ENCODE assay signal across 8 cellular contexts in the genomic region with DNA sequence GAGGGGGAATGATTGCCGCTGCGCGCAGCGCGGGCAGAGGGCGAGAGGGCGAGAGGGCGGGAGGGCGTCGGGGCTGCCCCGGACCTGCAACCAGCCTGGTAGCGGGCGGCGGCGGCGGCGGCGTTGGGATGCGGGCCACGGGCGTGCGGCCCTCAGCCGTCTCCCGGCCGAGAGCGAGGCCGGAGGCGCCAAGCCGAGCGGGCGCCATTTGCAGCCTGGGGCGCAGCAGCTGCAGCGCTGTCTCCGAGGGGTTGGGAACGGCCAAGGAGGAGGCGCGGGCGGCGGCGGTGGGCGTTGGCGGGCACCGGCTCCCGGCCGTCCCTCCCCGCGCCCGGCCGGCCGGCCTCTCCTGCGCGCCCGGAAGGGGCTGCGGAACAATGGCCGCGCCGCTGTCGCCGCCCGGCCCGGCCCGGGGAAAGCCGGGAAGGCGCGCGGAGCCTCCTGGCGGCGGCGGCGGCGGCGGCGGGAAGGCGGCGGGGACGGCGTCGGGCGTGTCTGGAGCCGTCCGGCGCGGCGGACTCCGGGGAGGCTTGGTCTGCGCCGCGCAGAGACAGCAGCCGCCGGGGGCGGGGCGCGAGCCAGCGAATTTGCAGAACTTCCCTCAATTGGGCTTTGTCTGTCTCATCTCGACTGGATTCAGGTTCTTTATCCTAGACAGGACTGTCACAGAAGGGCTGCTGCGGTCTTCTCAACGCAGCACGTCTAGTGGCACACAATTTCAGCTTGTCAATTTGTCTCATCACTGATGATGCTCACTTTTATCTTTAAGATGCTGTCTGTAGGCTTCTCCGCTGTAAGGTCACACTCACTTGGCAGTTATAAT. TPM values are rescaled to one million over a fixed set of nuclear protein-coding genes. Genes with fewer than 3 reads are reported as not detected.
DNase-seq lines count a peak whose midpoint lies in the region; ATAC-seq and TF ChIP-seq lines count a peak whose summit lies in the region.

No MANE protein-coding gene starts in this region.

- no peak overlapping the region for H2AK9ac ChIP-seq in IMR-90 (replicated peaks; ENCODE audit: low read depth, low read length, poor library complexity)

- H3K14ac ChIP-seq in IMR-90 (replicated peaks; ENCODE audit: low read depth, low read length), result peak overlapping the region; percentile 96

- 0 out of 2 replicates have a peak overlapping the region, but pooled peaks have one; percentile 1 for H2BK20ac ChIP-seq in IMR-90 (ENCODE audit: low read depth, low read length)

- H3K4me3 ChIP-seq in IMR-90 (ENCODE audit: insufficient read depth, low read depth, low read length) (peak overlapping the region; percentile 66), astrocyte of the cerebellum (ENCODE audit: low read depth, low read length) (peak overlapping the region; percentile 47)

- CTCF ChIA-PET in IMR-90 (lab: Yijun Ruan, JAX), result no interaction called here

- no peak overlapping the region; the same call in 1 of the 2 replicates for H4K91ac ChIP-seq in IMR-90 (ENCODE audit: insufficient read depth, low read depth, low read length)

- H3K9me3 Mint-ChIP-seq in activated CD4-positive, alpha-beta T cell treated with anti-CD3 and anti-CD28 coated beads, Interleukin-2, amount 10 ng/mL, durations not matched to agents 24 days and 14 days, result no peaks in the 10 kb centered on the region
- no peaks in the 10 kb centered on the region for H3K9me3 Mint-ChIP-seq in progenitor cell of endocrine pancreas (ENCODE audit: low read depth)

- peak overlapping the region; percentile 84 for H3K4me3 Mint-ChIP-seq in activated CD4-positive, alpha-beta T cell treated with anti-CD3 and anti-CD28 coated beads, Interleukin-2, amount 10 ng/mL, durations not matched to agents 24 days and 14 days
- peak overlapping the region; percentile 84 for H3K4me3 Mint-ChIP-seq in progenitor cell of endocrine pancreas (ENCODE audit: low read depth)

- no peaks in the 10 kb centered on the region for H3K4me1 Mint-ChIP-seq in activated CD4-positive, alpha-beta T cell treated with anti-CD3 and anti-CD28 coated beads, Interleukin-2, amount 10 ng/mL, durations not matched to agents 24 days and 14 days
- H3K4me1 Mint-ChIP-seq in progenitor cell of endocrine pancreas (ENCODE audit: low read depth), result peaks cover 13% of the 10 kb centered on the region

- H3K4me1 ChIP-seq in IMR-90 (ENCODE audit: control insufficient read depth, insufficient read depth, low read length), result no peaks in the 10 kb centered on the region

- BruUV-seq in IMR-90 (replicated peaks; lab: Mats Ljungman, UMichigan), result no TSS peak

- H4K5ac ChIP-seq in IMR-90 (ENCODE audit: low read depth, low read length), result peak overlapping the region; percentile 38

- in situ Hi-C loops in IMR-90 (cut with MboI; ENCODE audit: low sequenced_read_pairs) (no loop called here), astrocyte of the cerebellum (cut with HindIII; ENCODE audit: low sequenced_read_pairs) (no loop called here)

- peak overlapping the region; percentile 90 for H3K23ac ChIP-seq in IMR-90 (ENCODE audit: low read depth, low read length)

- dilution Hi-C loops in IMR-90 (cut with HindIII; ENCODE audit: low sequenced_read_pairs, unreplicated experiment), result no loop called here

- DNase-seq in activated CD4-positive, alpha-beta T cell treated with anti-CD3 and anti-CD28 coated beads, Interleukin-2, amount 10 ng/mL, durations not matched to agents 24 days and 14 days, result peak; percentile 76
- no peak for DNase-seq in activated CD4-positive, alpha-beta T cell treated with anti-CD3 and anti-CD28 coated beads, Interleukin-2, amount 50 U/mL, for 4 hours
- DNase-seq in IMR-90 (peak; percentile 49), astrocyte of the cerebellum (ENCODE audit: low read depth) (no peak), hepatic stellate cell (ENCODE audit: low spot score) (peak; percentile 73), progenitor cell of endocrine pancreas (ENCODE audit: low spot score, unreplicated experiment) (peak; percentile 43)

- no peak for TF ChIP-seq POLR2A in IMR-90 (IDR thresholded peaks at IDR 0.05; ENCODE audit: low read depth, low read length)

- H4K8ac ChIP-seq in IMR-90 (ENCODE audit: low read depth in 2 of 2, low read length in 2 of 2), result peak overlapping the region; percentile 52 to 89

- no peaks in the 10 kb centered on the region for H3K27me3 ChIP-seq in IMR-90 (ENCODE audit: control insufficient read depth, insufficient read depth, low read length)

- 1% methylated on average over 21 of the region's 99 CpGs; no CpG with 5 or more reads in 1 of the 2 experiments for WGBS in IMR-90 (ENCODE audit: extremely low coverage in 2 of 2, insufficient read length in 1 of 2), 2 experiments

- no peak for TF ChIP-seq RAD21 in IMR-90 (IDR thresholded peaks at IDR 0.05; ENCODE audit: low read length)

- no peaks in the 10 kb centered on the region for H3K79me1 ChIP-seq in IMR-90 (ENCODE audit: low read depth in 1 of 2, low read length in 2 of 2)

- H3K27ac Mint-ChIP-seq in activated CD4-positive, alpha-beta T cell treated with anti-CD3 and anti-CD28 coated beads, Interleukin-2, amount 10 ng/mL, durations not matched to agents 24 days and 14 days, result no peak overlapping the region
- H3K27ac Mint-ChIP-seq in progenitor cell of endocrine pancreas, result peak overlapping the region; percentile 77

- TF ChIP-seq CTCF in IMR-90 (conservative IDR thresholded peaks at IDR 0.05; ENCODE audit: low read depth, low read length) (no peak; the same call in 1 of the 2 replicates), astrocyte of the cerebellum (IDR thresholded peaks at IDR 0.05; ENCODE audit: low read depth, low read length, missing control alignments) (no peak), progenitor cell of endocrine pancreas (IDR thresholded peaks at IDR 0.05; ENCODE audit: unreplicated experiment) (no peak)

- no peak overlapping the region for H2BK15ac ChIP-seq in IMR-90 (ENCODE audit: low read depth, low read length)

- no peaks in the 10 kb centered on the region; the same call in 1 of the 2 replicates for H4K20me1 ChIP-seq in IMR-90 (ENCODE audit: insufficient read depth, low read length)

- no peaks in the 10 kb centered on the region for H3K9me1 ChIP-seq in IMR-90 (ENCODE audit: insufficient read depth, low read length)

- H3K36me3 Mint-ChIP-seq in activated CD4-positive, alpha-beta T cell treated with anti-CD3 and anti-CD28 coated beads, Interleukin-2, amount 10 ng/mL, durations not matched to agents 24 days and 14 days (ENCODE audit: low read depth), result no peaks in the 10 kb centered on the region
- H3K36me3 Mint-ChIP-seq in progenitor cell of endocrine pancreas (ENCODE audit: insufficient read depth), result no peaks in the 10 kb centered on the region

- peak overlapping the region; percentile 36 for H3K27ac ChIP-seq in IMR-90 (ENCODE audit: insufficient read depth, low read length)

- peak overlapping the region; percentile 93 for H2AFZ ChIP-seq in IMR-90 (replicated peaks; ENCODE audit: low read length, poor library complexity)

- H3K4me2 ChIP-seq in IMR-90 (ENCODE audit: low read depth, low read length), result peak overlapping the region; percentile 77

- ATAC-seq in IMR-90 (ENCODE audit: low read depth), result peak; percentile 96
- no peak for ATAC-seq in HG03460 (IDR thresholded peaks at IDR 0.05; ENCODE audit: unreplicated experiment)

- H3K27me3 Mint-ChIP-seq in activated CD4-positive, alpha-beta T cell treated with anti-CD3 and anti-CD28 coated beads, Interleukin-2, amount 10 ng/mL, durations not matched to agents 24 days and 14 days, result peaks cover 46% of the 10 kb centered on the region
- no peaks in the 10 kb centered on the region for H3K27me3 Mint-ChIP-seq in progenitor cell of endocrine pancreas

- H2AK5ac ChIP-seq in IMR-90 (ENCODE audit: low read depth, low read length), result 0 out of 2 replicates have a peak overlapping the region, but pooled peaks have one; percentile 43

- intact Hi-C loops in activated CD4-positive, alpha-beta T cell treated with anti-CD3 and anti-CD28 coated beads, Interleukin-2, amount 10 ng/mL, durations not matched to agents 24 days and 14 days (cut with micrococcal nuclease), result no loop called here
- intact Hi-C loops in IMR-90 (cut with micrococcal nuclease), result no loop called here

- H3K18ac ChIP-seq in IMR-90 (ENCODE audit: low read depth, low read length), result peak overlapping the region; percentile 8; the same call in 1 of the 2 replicates

- H2BK120ac ChIP-seq in IMR-90 (ENCODE audit: low read depth, low read length), result peak overlapping the region; percentile 36

- H3K9ac ChIP-seq in IMR-90 (ENCODE audit: low read depth, low read length), result peak overlapping the region; percentile 55

- H3K56ac ChIP-seq in IMR-90 (ENCODE audit: extremely low read depth, insufficient read depth, low read length), result 0 out of 2 replicates have a peak overlapping the region, but pooled peaks have one; percentile 34

- no peaks in the 10 kb centered on the region for H3K36me3 ChIP-seq in IMR-90 (ENCODE audit: control insufficient read depth, insufficient read depth, low read length)

- POLR2A ChIA-PET in IMR-90 (lab: Charles Lee; ENCODE audit: unreplicated experiment), result no interaction called here

- peak overlapping the region; percentile 20 for H2BK5ac ChIP-seq in IMR-90 (ENCODE audit: low read depth, low read length, poor library complexity, severe bottlenecking)

- H3K9me3 ChIP-seq in IMR-90 (ENCODE audit: control insufficient read depth, insufficient read depth, low read length), result no peaks in the 10 kb centered on the region

- peak overlapping the region; percentile 56 for H3K4ac ChIP-seq in IMR-90 (ENCODE audit: low read depth, low read length)

TF ChIP-seq in IMR-90, 13 proteins besides CTCF, POLR2A, EP300 and RAD21 (continues in another document):
- TF ChIP-seq BHLHE40 (IDR thresholded peaks at IDR 0.05; ENCODE audit: low read depth, low read length), result no peak
- no peak for TF ChIP-seq CEBPB (IDR thresholded peaks at IDR 0.05; ENCODE audit: low read depth, low read length)

TF ChIP-seq in PFSK-1, 5 proteins besides CTCF, POLR2A, EP300 and RAD21 (continues in another document):
- no peak; the same call in 1 of the 2 replicates for TF ChIP-seq TAF1 (IDR thresholded peaks at IDR 0.05; ENCODE audit: borderline replicate concordance, insufficient read depth, low read length)

RNA-seq across cellular contexts. Expression of a gene that starts 35.7 kb away (rescaled TPM):
- not detected in 2 replicates for total RNA-seq in activated CD4-positive, alpha-beta T cell treated with anti-CD3 and anti-CD28 coated beads, Interleukin-2, amount 10 ng/mL, durations not matched to agents 24 days and 14 days
- total RNA-seq in IMR-90 (2012; rRNA removed), result not detected in 2 replicates
- polyA plus RNA-seq in IMR-90 (2012; rRNA removed), result not detected in 2 replicates
- 0.01 TPM in 1 of 2 replicates, not detected in the other for polyA plus RNA-seq in IMR-90 (2012; cell fraction: cytosol; rRNA removed)
- under 0.01 TPM in 1 of 2 replicates, not detected in the other for polyA plus RNA-seq in IMR-90 (2012; cell fraction: nucleus; rRNA removed; ENCODE audit: low replicate concordance)
- 0.05 TPM for polyA plus RNA-seq in PFSK-1 (2012; ENCODE audit: insufficient read length, low read depth)
- total RNA-seq in progenitor cell of endocrine pancreas, result 4.3 and 4.7 TPM in 2 replicates

RNA-seq across cellular contexts. Expression of a gene that starts 38.6 kb away (rescaled TPM):
- total RNA-seq in activated CD4-positive, alpha-beta T cell treated with anti-CD3 and anti-CD28 coated beads, Interleukin-2, amount 10 ng/mL, durations not matched to agents 24 days and 14 days, result 0.19 and 0.62 TPM in 2 replicates
- total RNA-seq in IMR-90 (2012; rRNA removed), result 6.1 and 7.5 TPM in 2 replicates
- polyA plus RNA-seq in IMR-90 (2012; rRNA removed), result 1.8 and 2.1 TPM in 2 replicates
- 0.47 and 0.58 TPM in 2 replicates for polyA plus RNA-seq in IMR-90 (2012; cell fraction: cytosol; rRNA removed)
- 0.46 and 2.4 TPM in 2 replicates for polyA plus RNA-seq in IMR-90 (2012; cell fraction: nucleus; rRNA removed; ENCODE audit: low replicate concordance)
- polyA plus RNA-seq in PFSK-1 (2012; ENCODE audit: insufficient read length, low read depth), result 2.2 TPM
- 8.9 and 10.8 TPM in 2 replicates for total RNA-seq in progenitor cell of endocrine pancreas

Comparison
In these comparisons a context has a peak if more than half of its experiments do, and no peak if none do; other contexts are left out.
1. DNase-seq: peak in activated CD4-positive, alpha-beta T cell treated with anti-CD3 and anti-CD28 coated beads, Interleukin-2, amount 10 ng/mL, durations not matched to agents 24 days and 14 days (single experiment), IMR-90 (single experiment), hepatic stellate cell (single experiment) and progenitor cell of endocrine pancreas (single experiment); none in activated CD4-positive, alpha-beta T cell treated with anti-CD3 and anti-CD28 coated beads, Interleukin-2, amount 50 U/mL, for 4 hours (0 of 2) and astrocyte of the cerebellum (single experiment).